In the genomic region with DNA sequence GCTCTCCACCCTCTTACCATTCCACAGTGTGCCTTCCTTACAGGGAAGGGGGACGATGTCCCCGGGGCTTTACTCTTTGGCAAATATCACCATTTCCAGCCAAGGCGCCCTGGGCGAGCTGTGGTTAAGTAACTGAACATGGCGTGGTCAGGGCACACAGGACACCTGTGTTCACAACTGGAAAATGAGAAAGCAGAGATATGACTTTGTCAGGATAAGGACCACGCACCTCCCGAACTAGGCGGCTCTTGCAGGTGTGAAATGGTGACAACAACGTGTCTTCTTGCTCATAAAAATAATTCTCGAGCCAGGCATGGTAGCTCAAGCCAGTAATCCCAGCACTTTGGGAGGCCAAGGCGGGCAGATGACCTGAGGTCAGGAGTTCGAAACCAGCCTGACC, we compare ENCODE assay signal across 36 cellular contexts.
"Had no signal": no experiment of that assay in that cellular context is flagged by ENCODE, and none has a peak within 500 bp of the region (broad histone marks: within the 10 kb centered on the region; RNA-seq: fewer than 3 reads in every experiment).

No MANE protein-coding gene starts in this region.

- H3K27me3 Mint-ChIP-seq: activated CD4-positive, alpha-beta memory T cell treated with anti-CD3 and anti-CD28 coated beads, Interleukin-2, amount 10 ng/mL, durations not matched to agents 7 days and 5 days; activated CD4-positive, alpha-beta T cell treated with anti-CD3 and anti-CD28 coated beads for 36 hours; activated CD4-positive, alpha-beta T cell treated with anti-CD3 and anti-CD28 coated beads, Interleukin-2, amount 10 ng/mL, durations not matched to agents 7 days and 5 days; activated naive CD4-positive, alpha-beta T cell treated with anti-CD3 and anti-CD28 coated beads, Interleukin-2, amount 50 U/mL, for 24 hours; activated naive CD8-positive, alpha-beta T cell; activated naive CD8-positive, alpha-beta T cell treated with anti-CD3 and anti-CD28 coated beads, Interleukin-2, amount 10 ng/mL, durations not matched to agents 7 days and 5 days; activated naive CD8-positive, alpha-beta T cell treated with anti-CD3 and anti-CD28 coated beads, Interleukin-2, amount 50 U/mL, for 24 hours; activated T-cell treated with anti-CD3 and anti-CD28 coated beads, Interleukin-2, amount 50 U/mL, for 24 hours had no signal

- DNase-seq: activated CD4-positive, alpha-beta memory T cell treated with anti-CD3 and anti-CD28 coated beads, Interleukin-2, amount 10 ng/mL, durations not matched to agents 7 days and 5 days; activated CD4-positive, alpha-beta T cell treated with anti-CD3 and anti-CD28 coated beads for 1 hour; activated CD4-positive, alpha-beta T cell treated with anti-CD3 and anti-CD28 coated beads for 36 hours; activated CD4-positive, alpha-beta T cell treated with anti-CD3 and anti-CD28 coated beads for 48 hours; activated CD4-positive, alpha-beta T cell treated with anti-CD3 and anti-CD28 coated beads, Interleukin-2, amount 10 ng/mL, durations not matched to agents 7 days and 5 days; activated CD4-positive, alpha-beta T cell treated with anti-CD3 and anti-CD28 coated beads, Interleukin-2, amount 50 U/mL, for 48 hours; activated CD4-positive, CD25-positive, alpha-beta regulatory T cell; activated CD8-positive, alpha-beta memory T cell treated with anti-CD3 and anti-CD28 coated beads, Interleukin-2, amount 50 U/mL, for 48 hours; activated CD8-positive, alpha-beta T cell treated with anti-CD3 and anti-CD28 coated beads, Interleukin-2, amount 10 ng/mL, durations not matched to agents 7 days and 5 days; activated effector memory CD4-positive, alpha-beta T cell treated with Interleukin-2 at 50 U/mL for 16 hours; activated gamma-delta T cell; activated naive CD4-positive, alpha-beta T cell treated with anti-CD3 and anti-CD28 coated beads, Interleukin-2, amount 10 ng/mL, durations not matched to agents 7 days and 5 days; activated naive CD4-positive, alpha-beta T cell treated with Interleukin-2 at 50 U/mL for 16 hours; activated naive CD8-positive, alpha-beta T cell treated with anti-CD3 and anti-CD28 coated beads, Interleukin-2, amount 10 ng/mL, durations not matched to agents 7 days and 5 days; activated naive CD8-positive, alpha-beta T cell treated with anti-CD3 and anti-CD28 coated beads, Interleukin-2, amount 50 U/mL, for 24 hours; activated T-cell treated with anti-CD3 and anti-CD28 coated beads, Interleukin-2, amount 50 U/mL, for 24 hours; activated T-cell treated with anti-CD3 and anti-CD28 coated beads, Interleukin-2, amount 50 U/mL, for 48 hours; amygdala; anterior cingulate cortex; caudate nucleus; cerebellar nuclear complex; T-helper 1 cell; T-helper 2 cell; T-helper 9 cell; WERI-Rb-1 had no signal

- H3K27me3 ChIP-seq: ascending aorta, cardiac muscle cell had no signal

- H3K27ac Mint-ChIP-seq: activated CD4-positive, alpha-beta memory T cell treated with anti-CD3 and anti-CD28 coated beads, Interleukin-2, amount 10 ng/mL, durations not matched to agents 7 days and 5 days; activated CD4-positive, alpha-beta T cell treated with anti-CD3 and anti-CD28 coated beads for 36 hours; activated CD4-positive, alpha-beta T cell treated with anti-CD3 and anti-CD28 coated beads, Interleukin-2, amount 10 ng/mL, durations not matched to agents 7 days and 5 days; activated CD8-positive, alpha-beta T cell treated with anti-CD3 and anti-CD28 coated beads, Interleukin-2, amount 10 ng/mL, durations not matched to agents 7 days and 5 days; activated naive CD4-positive, alpha-beta T cell treated with anti-CD3 and anti-CD28 coated beads, Interleukin-2, amount 10 ng/mL, durations not matched to agents 7 days and 5 days; activated naive CD8-positive, alpha-beta T cell; activated naive CD8-positive, alpha-beta T cell treated with anti-CD3 and anti-CD28 coated beads, Interleukin-2, amount 10 ng/mL, durations not matched to agents 7 days and 5 days; activated naive CD8-positive, alpha-beta T cell treated with anti-CD3 and anti-CD28 coated beads, Interleukin-2, amount 50 U/mL, for 24 hours; activated T-cell treated with anti-CD3 and anti-CD28 coated beads, Interleukin-2, amount 50 U/mL, for 24 hours; activated T-helper 2 cell treated with anti-CD3 and anti-CD28 coated beads, Interferon-gamma antibody, Interleukin-2, Interleukin-4, amounts not matched to agents 10 μg/mL and 5 μg/mL and 100 μg/mL, durations not matched to agents 14 hours and 24 hours and 36 hours; brain; T-helper 1 cell treated with Interleukin-12 subunit alpha and Interleukin-12 subunit beta and Interleukin-4 antibody, amounts not matched to agents 30 μg/mL and 1 μg/mL, for 36 hours; T-helper 2 cell treated with Interferon-gamma antibody and Interleukin-4, amounts not matched to agents 5 μg/mL and 100 μg/mL, for 36 hours; WTC11 had no signal

- H3K4me3 ChIP-seq: ascending aorta, cardiac muscle cell had no signal

- H3K36me3 ChIP-seq: ascending aorta, cardiac muscle cell, WERI-Rb-1 had no signal

- H3K36me3 Mint-ChIP-seq: activated naive CD4-positive, alpha-beta T cell treated with anti-CD3 and anti-CD28 coated beads, Interleukin-2, amount 10 ng/mL, durations not matched to agents 7 days and 5 days; activated naive CD4-positive, alpha-beta T cell treated with anti-CD3 and anti-CD28 coated beads, Interleukin-2, amount 50 U/mL, for 24 hours; activated naive CD8-positive, alpha-beta T cell; activated naive CD8-positive, alpha-beta T cell treated with anti-CD3 and anti-CD28 coated beads, Interleukin-2, amount 10 ng/mL, durations not matched to agents 7 days and 5 days; brain; WTC11 had no signal

- H3K27ac ChIP-seq: cardiac muscle cell, WERI-Rb-1 had no signal

- H3K4me1 Mint-ChIP-seq: central memory CD8-positive, alpha-beta T cell had no signal

- H3K4me3 Mint-ChIP-seq: activated CD4-positive, alpha-beta memory T cell treated with anti-CD3 and anti-CD28 coated beads, Interleukin-2, amount 10 ng/mL, durations not matched to agents 7 days and 5 days; activated CD4-positive, alpha-beta T cell treated with anti-CD3 and anti-CD28 coated beads for 36 hours; activated CD4-positive, alpha-beta T cell treated with anti-CD3 and anti-CD28 coated beads, Interleukin-2, amount 10 ng/mL, durations not matched to agents 7 days and 5 days; activated CD8-positive, alpha-beta T cell treated with anti-CD3 and anti-CD28 coated beads, Interleukin-2, amount 10 ng/mL, durations not matched to agents 7 days and 5 days; activated naive CD4-positive, alpha-beta T cell treated with anti-CD3 and anti-CD28 coated beads, Interleukin-2, amount 10 ng/mL, durations not matched to agents 7 days and 5 days; activated naive CD4-positive, alpha-beta T cell treated with anti-CD3 and anti-CD28 coated beads, Interleukin-2, amount 50 U/mL, for 24 hours; activated naive CD8-positive, alpha-beta T cell; activated naive CD8-positive, alpha-beta T cell treated with anti-CD3 and anti-CD28 coated beads, Interleukin-2, amount 10 ng/mL, durations not matched to agents 7 days and 5 days; activated naive CD8-positive, alpha-beta T cell treated with anti-CD3 and anti-CD28 coated beads, Interleukin-2, amount 50 U/mL, for 24 hours; activated T-cell treated with anti-CD3 and anti-CD28 coated beads, Interleukin-2, amount 50 U/mL, for 24 hours; brain; central memory CD8-positive, alpha-beta T cell; T-helper 1 cell treated with Interleukin-12 subunit alpha and Interleukin-12 subunit beta and Interleukin-4 antibody, amounts not matched to agents 30 μg/mL and 1 μg/mL, for 36 hours; T-helper 2 cell treated with Interferon-gamma antibody and Interleukin-4, amounts not matched to agents 5 μg/mL and 100 μg/mL, for 36 hours; WTC11 had no signal

- ATAC-seq: activated CD4-positive, alpha-beta T cell treated with anti-CD3 and anti-CD28 coated beads for 36 hours; activated CD4-positive, CD25-positive, alpha-beta regulatory T cell treated with anti-CD3 and anti-CD28 coated beads, Interleukin-2, amount 50 U/mL, for 24 hours; activated CD8-positive, alpha-beta T cell treated with anti-CD3 and anti-CD28 coated beads, Interleukin-2, amount 10 ng/mL, durations not matched to agents 7 days and 5 days; activated naive CD8-positive, alpha-beta T cell treated with anti-CD3 and anti-CD28 coated beads, Interleukin-2, amount 50 U/mL, for 24 hours; WTC11 had no signal

- H3K9me3 Mint-ChIP-seq: activated CD4-positive, alpha-beta memory T cell treated with anti-CD3 and anti-CD28 coated beads, Interleukin-2, amount 10 ng/mL, durations not matched to agents 7 days and 5 days; activated CD4-positive, alpha-beta T cell treated with anti-CD3 and anti-CD28 coated beads, Interleukin-2, amount 10 ng/mL, durations not matched to agents 7 days and 5 days; activated naive CD4-positive, alpha-beta T cell treated with anti-CD3 and anti-CD28 coated beads, Interleukin-2, amount 10 ng/mL, durations not matched to agents 7 days and 5 days; activated naive CD4-positive, alpha-beta T cell treated with anti-CD3 and anti-CD28 coated beads, Interleukin-2, amount 50 U/mL, for 24 hours; activated naive CD8-positive, alpha-beta T cell treated with anti-CD3 and anti-CD28 coated beads, Interleukin-2, amount 10 ng/mL, durations not matched to agents 7 days and 5 days; activated naive CD8-positive, alpha-beta T cell treated with anti-CD3 and anti-CD28 coated beads, Interleukin-2, amount 50 U/mL, for 24 hours; activated T-cell treated with anti-CD3 and anti-CD28 coated beads, Interleukin-2, amount 50 U/mL, for 24 hours; activated T-helper 2 cell treated with anti-CD3 and anti-CD28 coated beads, Interferon-gamma antibody, Interleukin-2, Interleukin-4, amounts not matched to agents 10 μg/mL and 5 μg/mL and 100 μg/mL, durations not matched to agents 14 hours and 24 hours and 36 hours; brain; central memory CD8-positive, alpha-beta T cell; T-helper 1 cell treated with Interleukin-12 subunit alpha and Interleukin-12 subunit beta and Interleukin-4 antibody, amounts not matched to agents 30 μg/mL and 1 μg/mL, for 36 hours; T-helper 2 cell treated with Interferon-gamma antibody and Interleukin-4, amounts not matched to agents 5 μg/mL and 100 μg/mL, for 36 hours; WTC11 had no signal

- H3K9me3 ChIP-seq: ascending aorta had no signal
